Comparison of ENCODE assay signal across 9 cellular contexts in genomic region chr20:59752704-59753460, GRCh38.
DNase-seq lines count a peak whose midpoint lies in the region; ATAC-seq and TF ChIP-seq lines count a peak whose summit lies in the region.
"Had no signal": no experiment of that assay in that cellular context is flagged by ENCODE, and none has a peak within 500 bp of the region (broad histone marks: within the 10 kb centered on the region; RNA-seq: fewer than 3 reads in every experiment).

No MANE protein-coding gene starts in this region.

- H3K4me1 Mint-ChIP-seq in HFFc6 (ENCODE audit: low read depth), result peaks cover 20% of the 10 kb centered on the region

- H3K27me3 ChIP-seq in SK-N-SH (ENCODE audit: insufficient read depth) (no peaks in the 10 kb centered on the region), transverse colon (peaks cover 17% of the 10 kb centered on the region), mammary epithelial cell (ENCODE audit: insufficient read depth, low read length) (peaks cover 7% of the 10 kb centered on the region)

- no peak overlapping the region for H3K27ac ChIP-seq in SK-N-SH (ENCODE audit: low read depth in 2 of 2, low read length in 1 of 2)
- H3K27ac ChIP-seq in OCI-LY7 (ENCODE audit: low read depth, low read length, poor library complexity, severe bottlenecking), result no peak overlapping the region
- H3K27ac ChIP-seq in transverse colon, result no peak overlapping the region
- H3K27ac ChIP-seq in mammary epithelial cell (ENCODE audit: insufficient read depth, low read depth, low read length), result no peak overlapping the region
- H3K27ac ChIP-seq: SK-N-MC had no signal

- TF ChIP-seq CTCF in SK-N-SH (IDR thresholded peaks at IDR 0.05), result no peak
- TF ChIP-seq CTCF in OCI-LY7 (conservative IDR thresholded peaks at IDR 0.05; ENCODE audit: low read length), result no peak
- no peak for TF ChIP-seq CTCF in transverse colon (IDR thresholded peaks at IDR 0.05)
- TF ChIP-seq CTCF in HFFc6 (IDR thresholded peaks at IDR 0.05), result no peak
- no peak for TF ChIP-seq CTCF in mammary epithelial cell (conservative IDR thresholded peaks at IDR 0.05 in 1 of 2, IDR thresholded peaks at IDR 0.05 in 1 of 2; ENCODE audit: extremely low read depth in 1 of 2, insufficient read depth in 1 of 2, low read depth in 1 of 2, low read length in 2 of 2)

- H3K9me3 ChIP-seq in SK-N-SH, result no peaks in the 10 kb centered on the region
- H3K9me3 ChIP-seq in OCI-LY7 (ENCODE audit: low read length), result no peaks in the 10 kb centered on the region
- no peaks in the 10 kb centered on the region for H3K9me3 ChIP-seq in transverse colon
- no peaks in the 10 kb centered on the region for H3K9me3 ChIP-seq in mammary epithelial cell (replicated peaks; ENCODE audit: insufficient read depth, low read length)

- H3K4me1 ChIP-seq in SK-N-SH (ENCODE audit: control insufficient read depth in 1 of 2, insufficient read depth in 2 of 2, low read depth in 1 of 2, low read length in 1 of 2) (peaks cover 0 to 3% of the 10 kb centered on the region in 2 experiments; a peak in 1 of 4 replicates), OCI-LY7 (ENCODE audit: insufficient read depth, low read length, poor library complexity, severe bottlenecking) (peaks cover 16% of the 10 kb centered on the region), transverse colon (peaks cover 0 to 10% (median 5%) of the 10 kb centered on the region in 4 donors), mammary epithelial cell (ENCODE audit: insufficient read depth, low read length) (no peaks in the 10 kb centered on the region)

- H3K4me3 ChIP-seq in SK-N-SH (ENCODE audit: low read depth in 2 of 2, low read length in 1 of 2), result no peak overlapping the region
- H3K4me3 ChIP-seq in OCI-LY7 (ENCODE audit: low read depth, low read length, poor library complexity, severe bottlenecking), result peak overlapping the region; percentile 5
- no peak overlapping the region for H3K4me3 ChIP-seq in transverse colon
- H3K4me3 ChIP-seq in mammary epithelial cell (replicated peaks in 1 of 3; ENCODE audit: insufficient read depth in 1 of 3, low read depth in 2 of 3, low read length in 3 of 3), result no peak overlapping the region
- H3K4me3 ChIP-seq: SK-N-MC had no signal

- no peak for TF ChIP-seq RAD21 in SK-N-SH (IDR thresholded peaks at IDR 0.05; ENCODE audit: low read length)

- H3K9ac ChIP-seq in SK-N-SH (no peak overlapping the region), mammary epithelial cell (ENCODE audit: insufficient read depth, low read length) (no peak overlapping the region)

- H3K4me2 ChIP-seq in SK-N-SH, result no peak overlapping the region
- H3K4me2 ChIP-seq in OCI-LY7 (ENCODE audit: low read length), result peak overlapping the region; percentile 30
- no peak overlapping the region for H3K4me2 ChIP-seq in mammary epithelial cell (ENCODE audit: insufficient read depth, low read depth, low read length)

- peaks cover 46% of the 10 kb centered on the region for H3K9me3 Mint-ChIP-seq in HFFc6

- no peaks in the 10 kb centered on the region for H3F3A ChIP-seq in SK-N-SH (replicated peaks; ENCODE audit: insufficient read depth)

- no peaks in the 10 kb centered on the region for H3K36me3 Mint-ChIP-seq in HFFc6 (ENCODE audit: low read depth)

- BruUV-seq in OCI-LY7 (replicated peaks; lab: Mats Ljungman, UMichigan), result no TSS peak
- no TSS peak for BruUV-seq in mammary epithelial cell (replicated peaks; lab: Mats Ljungman, UMichigan)

- H3K9me2 ChIP-seq in SK-N-SH (no peaks in the 10 kb centered on the region), OCI-LY7 (ENCODE audit: insufficient read depth, low read length) (no peaks in the 10 kb centered on the region)

- CTCF ChIA-PET in SK-N-SH (lab: Yijun Ruan, JAX) (interaction anchor here (0.8 to 8.0 kb wide), 3 partner anchors 97 to 182 kb away, joined by 3 to 190 read pairs (median 7); partner anchors contain the start of gene PHACTR3), OCI-LY7 (lab: Charles Lee; ENCODE audit: unreplicated experiment) (no interaction called here), mammary epithelial cell (lab: Charles Lee; ENCODE audit: low non-redundant PET) (interaction anchor here (0.7 kb wide), 1 partner anchor 155 kb away, joined by 4 read pairs; no protein-coding TSS in a partner anchor)

- H3K4me3 Mint-ChIP-seq in HFFc6, result no peak overlapping the region

- H2AFZ ChIP-seq in SK-N-SH (ENCODE audit: low read depth) (no peak overlapping the region), OCI-LY7 (ENCODE audit: low read length) (no peak overlapping the region), mammary epithelial cell (ENCODE audit: low read depth, low read length) (no peak overlapping the region)

- H3K79me2 ChIP-seq in SK-N-SH (ENCODE audit: insufficient read depth) (no peaks in the 10 kb centered on the region), OCI-LY7 (ENCODE audit: insufficient read depth, low read depth, low read length) (no peaks in the 10 kb centered on the region), mammary epithelial cell (ENCODE audit: insufficient read depth, low read length) (no peaks in the 10 kb centered on the region)

- dilution Hi-C loops in mammary epithelial cell (cut with HindIII; ENCODE audit: low sequenced_read_pairs), result no loop called here

- no peak for ATAC-seq in SK-N-SH treated with all-trans-retinoic acid at 6 μM for 48 hours
- ATAC-seq in HG02840 (IDR thresholded peaks at IDR 0.05; ENCODE audit: low FRiP score, unreplicated experiment), result peak; percentile 23

- no peak for TF ChIP-seq POLR2A in transverse colon (IDR thresholded peaks at IDR 0.05)

- POLR2A ChIA-PET in SK-N-SH (lab: Yijun Ruan, JAX) (no interaction called here), OCI-LY7 (lab: Charles Lee) (no interaction called here)

- no peaks in the 10 kb centered on the region for H4K20me1 ChIP-seq in SK-N-SH (ENCODE audit: insufficient read depth)
- H4K20me1 ChIP-seq in OCI-LY7 (ENCODE audit: insufficient read depth, low read length), result no peaks in the 10 kb centered on the region
- H4K20me1 ChIP-seq in mammary epithelial cell (ENCODE audit: insufficient read depth, low read length), result no peaks in the 10 kb centered on the region

- H3K27me3 Mint-ChIP-seq in HFFc6 (ENCODE audit: insufficient read depth), result no peaks in the 10 kb centered on the region; the same call in none of the 2 replicates

- intact Hi-C loops in OCI-LY7 (cut with micrococcal nuclease; ENCODE audit: unreplicated experiment) (no loop called here), transverse colon (cut with DNase I; ENCODE audit: low total_unique reads) (no loop called here), mammary epithelial cell (cut with micrococcal nuclease) (no loop called here)

- DNase-seq in SK-N-SH, result peak; percentile 41
- peak; percentile 2 for DNase-seq in OCI-LY7 (ENCODE audit: low spot score)
- DNase-seq in transverse colon, result peak; percentile 20
- DNase-seq in activated gamma-delta T cell (lab: John Stamatoyannopoulos, UW), result no peak
- DNase-seq in HFFc6, result no peak
- DNase-seq in mammary epithelial cell, result no peak

- WGBS in SK-N-SH (ENCODE audit: low lambda C conversion rate), result 42% methylated on average over 19 of the region's 20 CpGs
- WGBS in transverse colon (ENCODE audit: low coverage in 1 of 2), 2 donors, result 60 to 79% methylated on average over 8 to 20 of the region's 20 CpGs
- 73% methylated on average over 20 of the region's 20 CpGs for WGBS in mammary epithelial cell (ENCODE audit: low coverage, missing lambda C conversion rate)

- no peak overlapping the region for H3K27ac Mint-ChIP-seq in HFFc6

- TF ChIP-seq EP300 in SK-N-SH (IDR thresholded peaks at IDR 0.05; ENCODE audit: borderline replicate concordance in 1 of 2, low read depth in 1 of 2, low read length in 1 of 2) (no peak), transverse colon (IDR thresholded peaks at IDR 0.05; ENCODE audit: low read depth) (no peak)

- in situ Hi-C loops in transverse colon (cut with MboI; ENCODE audit: low pct_ligation_motif_present in 1 of 4, low pct_unique_long_range_greater_than_20kb in 1 of 4, low sequenced_read_pairs in 3 of 4), result loop anchor here in 3 of 4 donors (10.0 to 25.0 kb wide), 3 partner anchors 158 to 178 kb away; no protein-coding TSS in a partner anchor
- in situ Hi-C loops in mammary epithelial cell (cut with MboI; ENCODE audit: low sequenced_read_pairs in 2 of 2), result loop anchor here in 1 of 2 donors (10.0 kb wide), 1 partner anchor 158 kb away; no protein-coding TSS in a partner anchor

- H3K36me3 ChIP-seq in SK-N-SH (replicated peaks in 1 of 2; ENCODE audit: control insufficient read depth in 1 of 2, insufficient read depth in 2 of 2, low read length in 1 of 2), result no peaks in the 10 kb centered on the region
- H3K36me3 ChIP-seq in OCI-LY7 (ENCODE audit: insufficient read depth, low read length), result no peaks in the 10 kb centered on the region
- no peaks in the 10 kb centered on the region for H3K36me3 ChIP-seq in transverse colon
- H3K36me3 ChIP-seq in mammary epithelial cell (ENCODE audit: insufficient read depth, low read length), result no peaks in the 10 kb centered on the region

TF ChIP-seq in SK-N-SH, 30 proteins besides CTCF, POLR2A, EP300 and RAD21 (continues in another document):
- no peak for TF ChIP-seq CHD2 (IDR thresholded peaks at IDR 0.05; ENCODE audit: low read length, partially characterized antibody)

TF ChIP-seq in SK-N-SH treated with all-trans-retinoic acid at 6 μM for 48 hours, 23 proteins besides CTCF, POLR2A, EP300 and RAD21:
- TF ChIP-seq TOX (CRISPR knock-in tag; IDR thresholded peaks at IDR 0.05; ENCODE audit: borderline replicate concordance), result no peak
- no peak for TF ChIP-seq ZFP30 (CRISPR knock-in tag; IDR thresholded peaks at IDR 0.05)
- TF ChIP-seq RARB (CRISPR knock-in tag; IDR thresholded peaks at IDR 0.05), result no peak
- TF ChIP-seq TCF4 (CRISPR knock-in tag; IDR thresholded peaks at IDR 0.05; ENCODE audit: borderline replicate concordance), result no peak
- TF ChIP-seq POU6F1 (CRISPR knock-in tag; IDR thresholded peaks at IDR 0.05; ENCODE audit: borderline replicate concordance, low read depth), result no peak
- TF ChIP-seq SNAI2 (CRISPR knock-in tag; IDR thresholded peaks at IDR 0.05), result no peak
- TF ChIP-seq OSR1 (CRISPR knock-in tag; IDR thresholded peaks at IDR 0.05), result no peak
- TF ChIP-seq ARNTL (CRISPR knock-in tag; IDR thresholded peaks at IDR 0.05; ENCODE audit: borderline replicate concordance, low read depth), result no peak
- TF ChIP-seq CSDC2 (CRISPR knock-in tag; IDR thresholded peaks at IDR 0.05), result no peak

Comparison
In these comparisons a context has a peak if more than half of its experiments do, and no peak if none do; other contexts are left out.
1. DNase-seq: peak in SK-N-SH (single experiment), OCI-LY7 (single experiment) and transverse colon (single experiment); none in activated gamma-delta T cell (single experiment), HFFc6 (single experiment) and mammary epithelial cell (single experiment).